20 cellular contexts compared by ENCODE assay signal in the genomic region with DNA sequence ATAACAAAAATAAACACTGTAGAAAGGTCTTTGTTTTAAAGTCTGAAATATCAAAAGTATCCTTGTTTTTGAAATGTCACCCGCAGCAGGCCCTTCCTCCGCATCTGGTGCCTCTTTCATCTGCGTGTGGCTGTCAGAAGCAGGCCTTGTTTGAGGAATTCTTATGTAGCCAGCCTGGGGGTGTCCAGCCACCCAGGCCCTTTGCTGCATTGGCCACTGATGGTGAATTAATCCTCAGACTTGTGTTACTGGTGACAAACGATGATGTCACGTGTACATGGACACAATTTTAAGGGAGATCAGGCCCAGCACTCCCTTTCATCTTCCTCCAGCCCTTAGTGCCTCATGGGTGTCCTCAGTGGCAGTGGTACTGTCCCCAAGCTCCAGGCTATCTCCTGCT.
DNase-seq lines count a peak whose midpoint lies in the region; ATAC-seq and TF ChIP-seq lines count a peak whose summit lies in the region.
"Had no signal": no experiment of that assay in that cellular context is flagged by ENCODE, and none has a peak within 500 bp of the region (broad histone marks: within the 10 kb centered on the region; RNA-seq: fewer than 3 reads in every experiment).

No MANE protein-coding gene starts in this region.

- H3K27me3 ChIP-seq in layer of hippocampus (ENCODE audit: control insufficient read depth, insufficient read depth, low read length) (no peaks in the 10 kb centered on the region), transverse colon (no peaks in the 10 kb centered on the region)

- TF ChIP-seq CTCF in transverse colon (IDR thresholded peaks at IDR 0.05): no peak

- H3K4me3 ChIP-seq in transverse colon: no peak overlapping the region

- TF ChIP-seq EP300 in transverse colon (IDR thresholded peaks at IDR 0.05; ENCODE audit: low read depth): no peak

- no peak for TF ChIP-seq POLR2A in transverse colon (IDR thresholded peaks at IDR 0.05)

- no peaks in the 10 kb centered on the region for H3K9me3 ChIP-seq in transverse colon
- H3K9me3 ChIP-seq: SK-N-SH had no signal

- H3K36me3 ChIP-seq in transverse colon: no peaks in the 10 kb centered on the region

- in situ Hi-C loops in transverse colon (cut with MboI; ENCODE audit: low pct_ligation_motif_present in 1 of 4, low pct_unique_long_range_greater_than_20kb in 1 of 4, low sequenced_read_pairs in 3 of 4): no loop called here

- 89 to 93% methylated on average over 2 to 5 of the region's 5 CpGs for WGBS in transverse colon (ENCODE audit: low coverage in 1 of 2), 2 donors

- intact Hi-C loops in transverse colon (cut with DNase I; ENCODE audit: low total_unique reads): no loop called here

- DNase-seq in caudate nucleus (lab: John Stamatoyannopoulos, UW) (peak in 25 of 61 donors; percentile 7 to 52 (median 19)), putamen (ENCODE audit: low spot score) (peak; percentile 47), transverse colon (no peak), T-helper 9 cell (no peak)
- DNase-seq: ACHN; DMS79 treated with DMSO at 0.1 percent for 48 hours; H9; Kasumi-1; MM.1S; NCI-H1105; NCI-H2081 treated with DMSO at 0.1 percent for 48 hours; NCI-H510A; NCI-H748 treated with DMSO at 0.1 percent for 48 hours; NK-92 treated with Interleukin-12 subunit alpha and Interleukin-12 subunit beta, amount 100 ng/mL, for 24 hours; SHP77; SK-N-SH had no signal

- peaks cover 0 to 6% (median 2%) of the 10 kb centered on the region in 4 donors for H3K4me1 ChIP-seq in transverse colon

- ATAC-seq in GM19463 (IDR thresholded peaks at IDR 0.05; ENCODE audit: unreplicated experiment) (no peak), HG02870 (IDR thresholded peaks at IDR 0.05; ENCODE audit: unreplicated experiment) (no peak)

- H3K27ac ChIP-seq in caudate nucleus (ENCODE audit: low read depth, low read length) (peak overlapping the region; percentile 32), layer of hippocampus (ENCODE audit: low read depth, low read length) (peak overlapping the region; percentile 49), transverse colon (no peak overlapping the region)
- H3K27ac ChIP-seq: C4-2B had no signal

Comparison
In these comparisons a context has a peak if more than half of its experiments do, and no peak if none do; other contexts are left out.
1. H3K27ac ChIP-seq: peak in caudate nucleus (single experiment) and layer of hippocampus (single experiment); none in transverse colon (0 of 4).